In genomic region chr4:1299301-1299860, GRCh38 we compare ENCODE assay signal across 22 cellular contexts. TPM values are rescaled to one million over a fixed set of nuclear protein-coding genes. Genes with fewer than 3 reads are reported as not detected.
DNase-seq lines count a peak whose midpoint lies in the region; ATAC-seq, FAIRE-seq and TF ChIP-seq lines count a peak whose summit lies in the region.
"Had no signal": no experiment of that assay in that cellular context is flagged by ENCODE, and none has a peak within 500 bp of the region (broad histone marks: within the 10 kb centered on the region; RNA-seq: fewer than 3 reads in every experiment).

No MANE protein-coding gene starts in this region.

- H3K27me3 Mint-ChIP-seq in activated T-helper 2 cell treated with anti-CD3 and anti-CD28 coated beads, Interferon-gamma antibody, Interleukin-2, Interleukin-4, amounts not matched to agents 10 μg/mL and 5 μg/mL and 100 μg/mL, durations not matched to agents 14 hours and 24 hours and 36 hours (ENCODE audit: low read depth) = no peaks in the 10 kb centered on the region
- H3K27me3 Mint-ChIP-seq: activated CD8-positive, alpha-beta memory T cell treated with anti-CD3 and anti-CD28 coated beads, Interleukin-2, amount 10 ng/mL, durations not matched to agents 7 days and 5 days; activated naive CD8-positive, alpha-beta T cell had no signal

- DNase-seq in right lobe of liver (peak in 2 of 3 donors; percentile 8 to 25), HepG2 (ENCODE audit: low spot score) (no peak), mesenchymal stem cell (no peak), upper lobe of right lung (peak; percentile 34), globus pallidus (ENCODE audit: low spot score) (no peak), NCI-H1930 (lab: John Stamatoyannopoulos, UW) (no peak), omental fat pad (ENCODE audit: low spot score) (no peak)
- no peak for DNase-seq in activated T-helper 2 cell treated with anti-CD3 and anti-CD28 coated beads, Interferon-gamma antibody, Interleukin-2, Interleukin-4, amounts not matched to agents 10 μg/mL and 5 μg/mL and 100 μg/mL, durations not matched to agents 14 hours and 24 hours and 36 hours (ENCODE audit: low spot score)
- DNase-seq: activated CD4-positive, CD25-positive, alpha-beta regulatory T cell; activated CD8-positive, alpha-beta memory T cell treated with anti-CD3 and anti-CD28 coated beads, Interleukin-2, amount 10 ng/mL, durations not matched to agents 7 days and 5 days; EL; midbrain; NCI-H2029 treated with DMSO at 0.1 percent for 48 hours; occipital lobe; SIG-M5; stimulated activated CD4-positive, alpha-beta T cell treated with anti-CD3 and anti-CD28 coated beads, Interleukin-4, amount 100 ng/mL, for 4 hours; stimulated activated CD8-positive, alpha-beta memory T cell treated with anti-CD3 and anti-CD28 coated beads, Interleukin-4, amount 100 ng/mL, for 48 hours; T-helper 2 cell; testis had no signal

- H3K4me1 ChIP-seq in right lobe of liver (no peaks in the 10 kb centered on the region), HepG2 (ENCODE audit: insufficient read depth, low read length) (peaks cover 1% of the 10 kb centered on the region), mesenchymal stem cell (ENCODE audit: control insufficient read depth, insufficient read depth, low read depth, low read length) (peaks cover 28% of the 10 kb centered on the region), upper lobe of right lung (peaks cover 3% of the 10 kb centered on the region)

- H3K27ac ChIP-seq in right lobe of liver (no peak overlapping the region), HepG2 (ENCODE audit: extremely low read length, insufficient read depth, low read length) (no peak overlapping the region), mesenchymal stem cell (ENCODE audit: low read length, poor library complexity, severe bottlenecking) (no peak overlapping the region), upper lobe of right lung (no peak overlapping the region)

- H3K27ac Mint-ChIP-seq in activated T-helper 2 cell treated with anti-CD3 and anti-CD28 coated beads, Interferon-gamma antibody, Interleukin-2, Interleukin-4, amounts not matched to agents 10 μg/mL and 5 μg/mL and 100 μg/mL, durations not matched to agents 14 hours and 24 hours and 36 hours = peak overlapping the region; percentile 31
- H3K27ac Mint-ChIP-seq: activated CD8-positive, alpha-beta memory T cell treated with anti-CD3 and anti-CD28 coated beads, Interleukin-2, amount 10 ng/mL, durations not matched to agents 7 days and 5 days; activated naive CD8-positive, alpha-beta T cell had no signal

- H3K23ac ChIP-seq in mesenchymal stem cell (ENCODE audit: low read length in 2 of 2) = no peak overlapping the region

- peaks cover 7% of the 10 kb centered on the region for H3K79me1 ChIP-seq in mesenchymal stem cell (replicated peaks; ENCODE audit: low read length, poor library complexity, severe bottlenecking)

- H4K20me1 ChIP-seq in HepG2 (ENCODE audit: insufficient read depth, low read length) = peaks cover 32% of the 10 kb centered on the region; the same call in 1 of the 2 replicates

- CTCF ChIA-PET in HepG2 (lab: Yijun Ruan, JAX; ENCODE audit: low intra/inter-chr PET ratio, low total read pairs) = no interaction called here

- no peak for TF ChIP-seq CTCF in right lobe of liver (IDR thresholded peaks at IDR 0.05)
- no peak for TF ChIP-seq CTCF in HepG2 (CRISPR knock-in tag; IDR thresholded peaks at IDR 0.05)
- TF ChIP-seq CTCF in upper lobe of right lung (IDR thresholded peaks at IDR 0.05) = no peak
- TF ChIP-seq CTCF in omental fat pad (IDR thresholded peaks at IDR 0.05) = no peak

- H3K4me3 Mint-ChIP-seq in activated T-helper 2 cell treated with anti-CD3 and anti-CD28 coated beads, Interferon-gamma antibody, Interleukin-2, Interleukin-4, amounts not matched to agents 10 μg/mL and 5 μg/mL and 100 μg/mL, durations not matched to agents 14 hours and 24 hours and 36 hours (ENCODE audit: low read depth) = no peak overlapping the region
- H3K4me3 Mint-ChIP-seq: activated CD8-positive, alpha-beta memory T cell treated with anti-CD3 and anti-CD28 coated beads, Interleukin-2, amount 10 ng/mL, durations not matched to agents 7 days and 5 days; activated naive CD8-positive, alpha-beta T cell had no signal

- H3K4me1 Mint-ChIP-seq in activated T-helper 2 cell treated with anti-CD3 and anti-CD28 coated beads, Interferon-gamma antibody, Interleukin-2, Interleukin-4, amounts not matched to agents 10 μg/mL and 5 μg/mL and 100 μg/mL, durations not matched to agents 14 hours and 24 hours and 36 hours (ENCODE audit: low read depth) = peaks cover 12% of the 10 kb centered on the region

- H3K36me3 Mint-ChIP-seq in activated T-helper 2 cell treated with anti-CD3 and anti-CD28 coated beads, Interferon-gamma antibody, Interleukin-2, Interleukin-4, amounts not matched to agents 10 μg/mL and 5 μg/mL and 100 μg/mL, durations not matched to agents 14 hours and 24 hours and 36 hours (ENCODE audit: low read depth) = peaks cover 49% of the 10 kb centered on the region
- H3K36me3 Mint-ChIP-seq: activated naive CD8-positive, alpha-beta T cell had no signal

- H3K4me2 ChIP-seq in HepG2 (ENCODE audit: low read depth, low read length) (no peak overlapping the region), mesenchymal stem cell (ENCODE audit: low read length, poor library complexity, severe bottlenecking) (no peak overlapping the region)

- H2BK15ac ChIP-seq in mesenchymal stem cell (ENCODE audit: low read depth, poor library complexity, severe bottlenecking) = no peak overlapping the region

- no peak overlapping the region for H2BK120ac ChIP-seq in mesenchymal stem cell (ENCODE audit: low read depth, low read length)

- H3K27me3 ChIP-seq in right lobe of liver = no peaks in the 10 kb centered on the region
- no peaks in the 10 kb centered on the region for H3K27me3 ChIP-seq in HepG2 (ENCODE audit: control insufficient read depth in 1 of 2, insufficient read depth in 2 of 2, low read length in 2 of 2)
- no peaks in the 10 kb centered on the region for H3K27me3 ChIP-seq in mesenchymal stem cell (ENCODE audit: control insufficient read depth in 1 of 2, insufficient read depth in 1 of 2, low read length in 2 of 2)
- no peaks in the 10 kb centered on the region for H3K27me3 ChIP-seq in upper lobe of right lung
- H3K27me3 ChIP-seq: breast epithelium, testis had no signal

- no peak overlapping the region for H2BK12ac ChIP-seq in mesenchymal stem cell (ENCODE audit: low read length in 2 of 2)

- FAIRE-seq in HepG2 (lab: Jason Lieb, UNC) = no peak
- FAIRE-seq: islet of Langerhans had no signal

- TF ChIP-seq RAD21 in HepG2 (CRISPR knock-in tag; IDR thresholded peaks at IDR 0.05) = no peak

- H3K18ac ChIP-seq in mesenchymal stem cell (ENCODE audit: low read depth in 1 of 2, low read length in 2 of 2) = no peak overlapping the region

- BruUV-seq in HepG2 (replicated peaks; lab: Mats Ljungman, UMichigan) = no TSS peak

- H2AFZ ChIP-seq in HepG2 (ENCODE audit: low read length) (no peak overlapping the region), mesenchymal stem cell (ENCODE audit: low read depth, low read length) (no peak overlapping the region)

- POLR2A ChIA-PET in HepG2 (lab: Yijun Ruan, JAX) = no interaction called here

- in situ Hi-C loops in HepG2 (cut with HindIII; ENCODE audit: extremely low pct_ligation_motif_present, low pct_unique_long_range_greater_than_20kb) = no loop called here

- peaks cover 78% of the 10 kb centered on the region for H3K79me2 ChIP-seq in HepG2 (ENCODE audit: insufficient read depth, low read length)

- no peak overlapping the region for H2BK5ac ChIP-seq in mesenchymal stem cell (ENCODE audit: low read depth, low read length, poor library complexity, severe bottlenecking)

- no peaks in the 10 kb centered on the region for H3K9me3 Mint-ChIP-seq in activated T-helper 2 cell treated with anti-CD3 and anti-CD28 coated beads, Interferon-gamma antibody, Interleukin-2, Interleukin-4, amounts not matched to agents 10 μg/mL and 5 μg/mL and 100 μg/mL, durations not matched to agents 14 hours and 24 hours and 36 hours

- no peak overlapping the region for H4K91ac ChIP-seq in mesenchymal stem cell (ENCODE audit: low read length)

- intact Hi-C loops in right lobe of liver (cut with DNase I) (no loop called here), HepG2 (cut with micrococcal nuclease; ENCODE audit: unreplicated experiment) (no loop called here), upper lobe of right lung (cut with DNase I) (no loop called here)
- intact Hi-C loops in activated T-helper 2 cell treated with anti-CD3 and anti-CD28 coated beads, Interferon-gamma antibody, Interleukin-2, Interleukin-4, amounts not matched to agents 10 μg/mL and 5 μg/mL and 100 μg/mL, durations not matched to agents 14 hours and 24 hours and 36 hours (cut with micrococcal nuclease) = no loop called here

- TF ChIP-seq POLR2A in right lobe of liver (IDR thresholded peaks at IDR 0.05) = no peak
- TF ChIP-seq POLR2A in HepG2 (IDR thresholded peaks at IDR 0.05; ENCODE audit: insufficient read depth in 1 of 2, low read depth in 2 of 2, low read length in 2 of 2) = no peak

- H3K14ac ChIP-seq in mesenchymal stem cell (ENCODE audit: low read length in 2 of 2) = no peak overlapping the region

- H3K9me3 ChIP-seq in right lobe of liver = no peaks in the 10 kb centered on the region
- H3K9me3 ChIP-seq in HepG2 (ENCODE audit: low read length) = no peaks in the 10 kb centered on the region
- H3K9me3 ChIP-seq in mesenchymal stem cell (ENCODE audit: control insufficient read depth, low read length) = no peaks in the 10 kb centered on the region
- no peaks in the 10 kb centered on the region for H3K9me3 ChIP-seq in upper lobe of right lung
- H3K9me3 ChIP-seq: breast epithelium, testis had no signal

- ATAC-seq in right lobe of liver (no peak), HepG2 (no peak), upper lobe of right lung (no peak), omental fat pad (ENCODE audit: low FRiP score) (no peak)
- ATAC-seq: activated CD8-positive, alpha-beta memory T cell treated with anti-CD3 and anti-CD28 coated beads, Interleukin-2, amount 10 ng/mL, durations not matched to agents 7 days and 5 days had no signal

- peak overlapping the region; percentile 45 for H4K8ac ChIP-seq in mesenchymal stem cell (ENCODE audit: low read length)

- H3K9ac ChIP-seq in HepG2 (ENCODE audit: insufficient read depth, low read depth, low read length) = no peak overlapping the region
- no peak overlapping the region for H3K9ac ChIP-seq in mesenchymal stem cell (ENCODE audit: low read length)

- H3K36me3 ChIP-seq in right lobe of liver (peaks cover 0 to 14% (median 4%) of the 10 kb centered on the region in 4 donors), HepG2 (replicated peaks in 1 of 2; ENCODE audit: control insufficient read depth in 1 of 2, insufficient read depth in 2 of 2, low read length in 2 of 2) (peaks cover 22 to 38% of the 10 kb centered on the region in 2 experiments; a peak in 4 of 5 replicates), mesenchymal stem cell (ENCODE audit: control insufficient read depth in 1 of 2, insufficient read depth in 2 of 2, low read depth in 1 of 2, low read length in 2 of 2) (peaks cover 48 to 61% of the 10 kb centered on the region in 2 experiments), upper lobe of right lung (peaks cover 36% of the 10 kb centered on the region)
- H3K36me3 ChIP-seq: breast epithelium had no signal

- H3K4ac ChIP-seq in mesenchymal stem cell (ENCODE audit: low read depth in 1 of 2, low read length in 2 of 2) = no peak overlapping the region

- 78% methylated on average over 6 of the region's 15 CpGs for WGBS in right lobe of liver (ENCODE audit: insufficient coverage, low coverage, low lambda C conversion rate, missing lambda C conversion rate)
- 88% methylated on average over 12 of the region's 15 CpGs for WGBS in HepG2 (ENCODE audit: low lambda C conversion rate)
- WGBS in mesenchymal stem cell = 94% methylated on average over 14 of the region's 15 CpGs

- H3K4me3 ChIP-seq in right lobe of liver (no peak overlapping the region), HepG2 (replicated peaks in 1 of 3; ENCODE audit: insufficient read depth in 1 of 3, low read depth in 2 of 3, low read length in 3 of 3) (no peak overlapping the region), mesenchymal stem cell (ENCODE audit: insufficient read depth in 1 of 2, low read depth in 1 of 2, low read length in 2 of 2) (no peak overlapping the region), upper lobe of right lung (no peak overlapping the region)
- H3K4me3 ChIP-seq: breast epithelium, testis had no signal

- no peak for TF ChIP-seq EP300 in HepG2 (IDR thresholded peaks at IDR 0.05; ENCODE audit: low read depth in 2 of 2, low read length in 2 of 2)
- no peak for TF ChIP-seq EP300 in HepG2 (CRISPR knock-in tag; IDR thresholded peaks at IDR 0.05; ENCODE audit: borderline replicate concordance)

- H2AK5ac ChIP-seq in mesenchymal stem cell (ENCODE audit: low read length, severe bottlenecking) = no peak overlapping the region

RNA-seq across cellular contexts. Expression of gene MAEA, which starts 9.7 kb away (rescaled TPM):
- total RNA-seq in right lobe of liver (10 to 100 TPM; 24.3 to 42.0 (median 27.9) TPM), HepG2 (2016; rRNA removed; fragmentation: Illumina TruSeq; extraction: Trizol) (52.0 and 65.2 TPM in 2 replicates), upper lobe of right lung (63.2 TPM), omental fat pad (10 to 100 TPM; 38.8 to 71.2 (median 51.8) TPM)
- total RNA-seq in HepG2 (2016; cell fraction: cytosol; rRNA removed; fragmentation: Illumina TruSeq; extraction: Trizol; ENCODE audit: low read depth) = 10.0 and 10.5 TPM in 2 replicates
- total RNA-seq in HepG2 (2016; cell fraction: insoluble cytoplasmic fraction; rRNA removed; fragmentation: Illumina TruSeq; extraction: Trizol) = 55.0 and 59.4 TPM in 2 replicates
- 23.7 and 24.2 TPM in 2 replicates for total RNA-seq in HepG2 (2016; cell fraction: membrane; rRNA removed; fragmentation: Illumina TruSeq; extraction: Trizol)
- 30.2 and 31.7 TPM in 2 replicates for total RNA-seq in HepG2 (2016; cell fraction: nucleus; rRNA removed; fragmentation: Illumina TruSeq; extraction: Trizol)
- polyA plus RNA-seq in HepG2 (2011; rRNA removed) = 57.1 and 60.7 TPM in 2 replicates
- polyA plus RNA-seq in HepG2 (2011; cell fraction: cytosol; rRNA removed) = 48.5 and 73.3 TPM in 2 replicates
- polyA plus RNA-seq in HepG2 (2011; cell fraction: nucleus; rRNA removed) = 171 and 221 TPM in 2 replicates
- polyA plus RNA-seq in HepG2 (2012) = 28.9 and 30.8 TPM in 2 replicates
- 5.9 and 6.3 TPM in 2 replicates for polyA plus RNA-seq in HepG2 (2016; cell fraction: cytosol; fragmentation: Illumina TruSeq; extraction: Trizol; ENCODE audit: low read depth)
- 60.8 and 67.1 TPM in 2 replicates for polyA plus RNA-seq in HepG2 (2016; cell fraction: insoluble cytoplasmic fraction; fragmentation: Illumina TruSeq; extraction: Trizol; ENCODE audit: low read depth)
- polyA plus RNA-seq in HepG2 (2016; cell fraction: membrane; fragmentation: Illumina TruSeq; extraction: Trizol; ENCODE audit: low read depth) = 15.8 and 16.9 TPM in 2 replicates
- polyA plus RNA-seq in HepG2 (2016; cell fraction: nucleus; fragmentation: Illumina TruSeq; extraction: Trizol; ENCODE audit: insufficient read depth, low read depth) = 69.6 and 72.4 TPM in 2 replicates
- polyA minus RNA-seq in HepG2 (2011; rRNA and poly(A)+ RNA removed; ENCODE audit: low replicate concordance) = 56.6 and 139 TPM in 2 replicates
- 41.7 and 45.7 TPM in 2 replicates for polyA minus RNA-seq in HepG2 (2011; cell fraction: cytosol; rRNA and poly(A)+ RNA removed)
- 40.9 and 44.3 TPM in 2 replicates for polyA minus RNA-seq in HepG2 (2011; cell fraction: nucleus; rRNA and poly(A)+ RNA removed)
- 59.2 and 62.8 TPM in 2 replicates for total RNA-seq in activated T-helper 2 cell treated with anti-CD3 and anti-CD28 coated beads, Interferon-gamma antibody, Interleukin-2, Interleukin-4, amounts not matched to agents 10 μg/mL and 5 μg/mL and 100 μg/mL, durations not matched to agents 14 hours and 24 hours and 36 hours
- polyA plus RNA-seq in mesenchymal stem cell (2013, experiment 1 of 2) = 37.6 TPM
- 37.1 TPM for polyA plus RNA-seq in mesenchymal stem cell (2013, experiment 2 of 2)

RNA-seq across cellular contexts. Expression of gene UVSSA, which starts 47.6 kb away (rescaled TPM):
- total RNA-seq in right lobe of liver (10 to 100 TPM in 3 of 6 experiments, 1 to 10 TPM in 3; 9.1 to 14.5 (median 11.3) TPM), HepG2 (2016; rRNA removed; fragmentation: Illumina TruSeq; extraction: Trizol) (4.6 and 4.8 TPM in 2 replicates), upper lobe of right lung (28.3 TPM), omental fat pad (10 to 100 TPM; 10.2 to 28.2 (median 13.0) TPM)
- total RNA-seq in HepG2 (2016; cell fraction: cytosol; rRNA removed; fragmentation: Illumina TruSeq; extraction: Trizol; ENCODE audit: low read depth) = 2.3 and 4.1 TPM in 2 replicates
- 3.7 and 4.7 TPM in 2 replicates for total RNA-seq in HepG2 (2016; cell fraction: insoluble cytoplasmic fraction; rRNA removed; fragmentation: Illumina TruSeq; extraction: Trizol)
- 2.9 and 3.9 TPM in 2 replicates for total RNA-seq in HepG2 (2016; cell fraction: membrane; rRNA removed; fragmentation: Illumina TruSeq; extraction: Trizol)
- total RNA-seq in HepG2 (2016; cell fraction: nucleus; rRNA removed; fragmentation: Illumina TruSeq; extraction: Trizol) = 6.9 and 7.1 TPM in 2 replicates
- polyA plus RNA-seq in HepG2 (2011; rRNA removed) = 8.4 and 8.6 TPM in 2 replicates
- 3.0 and 4.1 TPM in 2 replicates for polyA plus RNA-seq in HepG2 (2011; cell fraction: cytosol; rRNA removed)
- 80.9 and 90.3 TPM in 2 replicates for polyA plus RNA-seq in HepG2 (2011; cell fraction: nucleus; rRNA removed)
- polyA plus RNA-seq in HepG2 (2012) = 7.1 and 7.7 TPM in 2 replicates
- polyA plus RNA-seq in HepG2 (2016; cell fraction: cytosol; fragmentation: Illumina TruSeq; extraction: Trizol; ENCODE audit: low read depth) = 0.16 and 0.25 TPM in 2 replicates
- polyA plus RNA-seq in HepG2 (2016; cell fraction: insoluble cytoplasmic fraction; fragmentation: Illumina TruSeq; extraction: Trizol; ENCODE audit: low read depth) = 3.8 and 4.8 TPM in 2 replicates
- 0.59 and 0.60 TPM in 2 replicates for polyA plus RNA-seq in HepG2 (2016; cell fraction: membrane; fragmentation: Illumina TruSeq; extraction: Trizol; ENCODE audit: low read depth)
- 29.2 and 29.8 TPM in 2 replicates for polyA plus RNA-seq in HepG2 (2016; cell fraction: nucleus; fragmentation: Illumina TruSeq; extraction: Trizol; ENCODE audit: insufficient read depth, low read depth)
- polyA minus RNA-seq in HepG2 (2011; rRNA and poly(A)+ RNA removed; ENCODE audit: low replicate concordance) = 3.9 and 14.3 TPM in 2 replicates
- polyA minus RNA-seq in HepG2 (2011; cell fraction: cytosol; rRNA and poly(A)+ RNA removed) = 3.6 and 4.4 TPM in 2 replicates
- 18.8 and 20.2 TPM in 2 replicates for polyA minus RNA-seq in HepG2 (2011; cell fraction: nucleus; rRNA and poly(A)+ RNA removed)
- total RNA-seq in activated T-helper 2 cell treated with anti-CD3 and anti-CD28 coated beads, Interferon-gamma antibody, Interleukin-2, Interleukin-4, amounts not matched to agents 10 μg/mL and 5 μg/mL and 100 μg/mL, durations not matched to agents 14 hours and 24 hours and 36 hours = 23.3 and 23.5 TPM in 2 replicates
- polyA plus RNA-seq in mesenchymal stem cell (2013, experiment 1 of 2) = 4.8 TPM
- polyA plus RNA-seq in mesenchymal stem cell (2013, experiment 2 of 2) = 4.3 TPM

RNA-seq across cellular contexts. Expression of gene CTBP1, which starts 50.5 kb away (rescaled TPM):
- 10 to 100 TPM; 74.8 to 85.5 (median 79.4) TPM for total RNA-seq in right lobe of liver
- 106 and 112 TPM in 2 replicates for total RNA-seq in HepG2 (2016; rRNA removed; fragmentation: Illumina TruSeq; extraction: Trizol)
- 119 TPM in 2 replicates for total RNA-seq in HepG2 (2016; cell fraction: cytosol; rRNA removed; fragmentation: Illumina TruSeq; extraction: Trizol; ENCODE audit: low read depth)
- total RNA-seq in HepG2 (2016; cell fraction: insoluble cytoplasmic fraction; rRNA removed; fragmentation: Illumina TruSeq; extraction: Trizol) = 83.8 and 121 TPM in 2 replicates
- total RNA-seq in HepG2 (2016; cell fraction: membrane; rRNA removed; fragmentation: Illumina TruSeq; extraction: Trizol) = 133 and 173 TPM in 2 replicates
- 51.5 and 60.9 TPM in 2 replicates for total RNA-seq in HepG2 (2016; cell fraction: nucleus; rRNA removed; fragmentation: Illumina TruSeq; extraction: Trizol)
- polyA plus RNA-seq in HepG2 (2011; rRNA removed) = 78.5 and 123 TPM in 2 replicates
- 87.2 and 182 TPM in 2 replicates for polyA plus RNA-seq in HepG2 (2011; cell fraction: cytosol; rRNA removed)
- 489 and 636 TPM in 2 replicates for polyA plus RNA-seq in HepG2 (2011; cell fraction: nucleus; rRNA removed)
- 69.0 and 92.6 TPM in 2 replicates for polyA plus RNA-seq in HepG2 (2012)
- 49.5 and 64.7 TPM in 2 replicates for polyA plus RNA-seq in HepG2 (2016; cell fraction: cytosol; fragmentation: Illumina TruSeq; extraction: Trizol; ENCODE audit: low read depth)
- 101 and 112 TPM in 2 replicates for polyA plus RNA-seq in HepG2 (2016; cell fraction: insoluble cytoplasmic fraction; fragmentation: Illumina TruSeq; extraction: Trizol; ENCODE audit: low read depth)
- polyA plus RNA-seq in HepG2 (2016; cell fraction: membrane; fragmentation: Illumina TruSeq; extraction: Trizol; ENCODE audit: low read depth) = 103 and 116 TPM in 2 replicates
- 152 and 155 TPM in 2 replicates for polyA plus RNA-seq in HepG2 (2016; cell fraction: nucleus; fragmentation: Illumina TruSeq; extraction: Trizol; ENCODE audit: insufficient read depth, low read depth)
- 136 and 350 TPM in 2 replicates for polyA minus RNA-seq in HepG2 (2011; rRNA and poly(A)+ RNA removed; ENCODE audit: low replicate concordance)
- polyA minus RNA-seq in HepG2 (2011; cell fraction: cytosol; rRNA and poly(A)+ RNA removed) = 85.1 and 100 TPM in 2 replicates
- 47.7 and 48.4 TPM in 2 replicates for polyA minus RNA-seq in HepG2 (2011; cell fraction: nucleus; rRNA and poly(A)+ RNA removed)
- 194 and 195 TPM in 2 replicates for total RNA-seq in activated T-helper 2 cell treated with anti-CD3 and anti-CD28 coated beads, Interferon-gamma antibody, Interleukin-2, Interleukin-4, amounts not matched to agents 10 μg/mL and 5 μg/mL and 100 μg/mL, durations not matched to agents 14 hours and 24 hours and 36 hours
- polyA plus RNA-seq in mesenchymal stem cell (2013, experiment 1 of 2) = 96.7 TPM
- polyA plus RNA-seq in mesenchymal stem cell (2013, experiment 2 of 2) = 92.8 TPM
- total RNA-seq in upper lobe of right lung = 169 TPM
- 100 to 1,000 TPM; 102 to 137 (median 132) TPM for total RNA-seq in omental fat pad

Comparison
In these comparisons a context has a peak if more than half of its experiments do, and no peak if none do; other contexts are left out.
1. DNase-seq: peak in right lobe of liver (2 of 3) and upper lobe of right lung (single experiment); none in HepG2 (single experiment), activated T-helper 2 cell treated with anti-CD3 and anti-CD28 coated beads, Interferon-gamma antibody, Interleukin-2, Interleukin-4, amounts not matched to agents 10 μg/mL and 5 μg/mL and 100 μg/mL, durations not matched to agents 14 hours and 24 hours and 36 hours (single experiment), mesenchymal stem cell (single experiment), globus pallidus (single experiment), NCI-H1930 (0 of 2) and omental fat pad (single experiment).